15 cellular contexts compared by ENCODE assay signal in genomic region chr4:97910005-97910404, GRCh38.
A peak's percentile ranks its signal among the peaks of the same experiment; 100 is the strongest.
DNase-seq lines count a peak whose midpoint lies in the region; ATAC-seq and TF ChIP-seq lines count a peak whose summit lies in the region.
"Had no signal": no experiment of that assay in that cellular context is flagged by ENCODE, and none has a peak within 500 bp of the region (broad histone marks: within the 10 kb centered on the region; RNA-seq: fewer than 3 reads in every experiment).

No MANE protein-coding gene starts in this region.

- TF ChIP-seq CTCF in GM12872 (IDR thresholded peaks at IDR 0.05; ENCODE audit: insufficient read depth, low read depth, low read length): peak; percentile 37; the same call in 2 of the 3 replicates
- TF ChIP-seq CTCF in RWPE1 (conservative IDR thresholded peaks at IDR 0.05; ENCODE audit: low read depth): peak; percentile 41
- no peak for TF ChIP-seq CTCF in upper lobe of left lung (IDR thresholded peaks at IDR 0.05)

- no peaks in the 10 kb centered on the region for H3K36me3 ChIP-seq in upper lobe of left lung
- H3K36me3 ChIP-seq in Karpas-422 (ENCODE audit: insufficient read depth, low read length): no peaks in the 10 kb centered on the region

- H4K20me1 ChIP-seq in Karpas-422 (ENCODE audit: insufficient read depth, low read depth, low read length): no peaks in the 10 kb centered on the region

- no peak for TF ChIP-seq POLR2A in upper lobe of left lung (IDR thresholded peaks at IDR 0.05)

- H3K4me2 ChIP-seq in Karpas-422 (ENCODE audit: low read depth, low read length, poor library complexity, severe bottlenecking): no peak overlapping the region

- WGBS in upper lobe of left lung, 2 donors: 49 to 52% methylated on average over 3 of the region's 3 CpGs

- H3K4me1 ChIP-seq in upper lobe of left lung (no peaks in the 10 kb centered on the region), Karpas-422 (ENCODE audit: low read length) (no peaks in the 10 kb centered on the region)

- POLR2A ChIA-PET in RWPE1 (lab: Yijun Ruan, JAX; ENCODE audit: low non-redundant PET): no interaction called here

- H3K79me2 ChIP-seq in Karpas-422 (ENCODE audit: low read length): no peaks in the 10 kb centered on the region

- no peak overlapping the region for H3K9ac ChIP-seq in Karpas-422 (ENCODE audit: low read length)

- ATAC-seq in HG02938 (IDR thresholded peaks at IDR 0.05; ENCODE audit: unreplicated experiment): peak; percentile 75
- no peak for ATAC-seq in upper lobe of left lung (ENCODE audit: low FRiP score in 2 of 2)
- ATAC-seq: activated naive CD8-positive, alpha-beta T cell treated with anti-CD3 and anti-CD28 coated beads, Interleukin-2, amount 50 U/mL, for 24 hours had no signal

- CTCF ChIA-PET in RWPE1 (lab: Yijun Ruan, JAX): no interaction called here

- H3K9me2 ChIP-seq in Karpas-422 (replicated peaks; ENCODE audit: insufficient read depth, low read length): no peaks in the 10 kb centered on the region

- H3K27ac ChIP-seq in RWPE1: no peak overlapping the region
- no peak overlapping the region for H3K27ac ChIP-seq in upper lobe of left lung
- no peak overlapping the region for H3K27ac ChIP-seq in Karpas-422 (ENCODE audit: low read length)
- H3K27ac ChIP-seq: HL-60 had no signal

- no peak overlapping the region for H3K4me3 ChIP-seq in upper lobe of left lung
- H3K4me3 ChIP-seq in Karpas-422 (ENCODE audit: low read length): no peak overlapping the region

- H3K27me3 ChIP-seq in upper lobe of left lung (no peaks in the 10 kb centered on the region), Karpas-422 (ENCODE audit: low read length) (no peaks in the 10 kb centered on the region)

- no peak overlapping the region for H2AFZ ChIP-seq in Karpas-422 (ENCODE audit: low read length)

- DNase-seq in RWPE1 (ENCODE audit: low spot score) (peak; percentile 25), iPS-NIHi7 (ENCODE audit: extremely low spot score) (peak; percentile 59), cerebellar nuclear complex (lab: John Stamatoyannopoulos, UW) (no peak), upper lobe of left lung (no peak), Karpas-422 (no peak)
- DNase-seq in activated naive CD4-positive, alpha-beta T cell treated with Interleukin-2 at 50 U/mL for 16 hours: no peak
- DNase-seq: activated CD4-positive, alpha-beta memory T cell treated with anti-CD3 and anti-CD28 coated beads, Interleukin-2, amount 10 ng/mL, durations not matched to agents 7 days and 5 days; activated naive CD8-positive, alpha-beta T cell treated with anti-CD3 and anti-CD28 coated beads, Interleukin-2, amount 50 U/mL, for 24 hours; CD4-positive, alpha-beta memory T cell; effector CD4-positive, alpha-beta T cell; naive B cell; NCI-H187 had no signal

- H3K9me3 ChIP-seq in upper lobe of left lung (no peaks in the 10 kb centered on the region), Karpas-422 (ENCODE audit: low read length) (no peaks in the 10 kb centered on the region)

- TF ChIP-seq EP300 in upper lobe of left lung (IDR thresholded peaks at IDR 0.05): no peak

Comparison
In these comparisons a context has a peak if more than half of its experiments do, and no peak if none do; other contexts are left out.
1. CTCF ChIP-seq: peak in GM12872 (single experiment) and RWPE1 (single experiment); none in upper lobe of left lung (0 of 6).
2. DNase-seq: peak in RWPE1 (single experiment) and iPS-NIHi7 (single experiment); none in cerebellar nuclear complex (0 of 2), upper lobe of left lung (0 of 2), Karpas-422 (single experiment) and activated naive CD4-positive, alpha-beta T cell treated with Interleukin-2 at 50 U/mL for 16 hours (single experiment).